Comparison of ENCODE assay signal across 19 cellular contexts in genomic region chr14:92737206-92737605, GRCh38. TPM values are rescaled to one million over a fixed set of nuclear protein-coding genes. Genes with fewer than 3 reads are reported as not detected.
DNase-seq lines count a peak whose midpoint lies in the region; TF ChIP-seq lines count a peak whose summit lies in the region.
"Had no signal": no experiment of that assay in that cellular context is flagged by ENCODE, and none has a peak within 500 bp of the region (broad histone marks: within the 10 kb centered on the region; RNA-seq: fewer than 3 reads in every experiment).

No MANE protein-coding gene starts in this region.

- peaks cover 21% of the 10 kb centered on the region for H3K4me1 ChIP-seq in MM.1S (ENCODE audit: low read length)
- H3K4me1 ChIP-seq in hepatocyte (ENCODE audit: insufficient read depth), result peaks cover 16% of the 10 kb centered on the region
- peaks cover 6 to 22% (median 17%) of the 10 kb centered on the region in 4 donors for H3K4me1 ChIP-seq in transverse colon

- 60% methylated on average over 4 of the region's 4 CpGs for WGBS in hepatocyte (ENCODE audit: low lambda C conversion rate, missing lambda C conversion rate)
- WGBS in transverse colon (ENCODE audit: low coverage in 1 of 2), 2 donors, result 27 to 41% methylated on average over 2 to 4 of the region's 4 CpGs

- CTCF ChIA-PET in activated naive CD4-positive, alpha-beta T cell treated with anti-CD3 and anti-CD28 coated beads for 36 hours (lab: Charles Lee), result no interaction called here

- TF ChIP-seq CTCF in MM.1S (IDR thresholded peaks at IDR 0.05; ENCODE audit: low read length) (no peak), hepatocyte (IDR thresholded peaks at IDR 0.05; ENCODE audit: poor library complexity) (no peak), transverse colon (IDR thresholded peaks at IDR 0.05) (no peak)

- H3K36me3 ChIP-seq in MM.1S (replicated peaks; ENCODE audit: insufficient read depth, low read length), result no peaks in the 10 kb centered on the region
- no peaks in the 10 kb centered on the region for H3K36me3 ChIP-seq in hepatocyte (replicated peaks; ENCODE audit: insufficient read depth, low read depth)
- H3K36me3 ChIP-seq in transverse colon, result peaks cover 0 to 2% (median 0%) of the 10 kb centered on the region in 4 donors

- H3K9me3 ChIP-seq in MM.1S (replicated peaks; ENCODE audit: insufficient read depth, low read length), result no peaks in the 10 kb centered on the region
- H3K9me3 ChIP-seq in hepatocyte (ENCODE audit: low read depth), result no peaks in the 10 kb centered on the region
- H3K9me3 ChIP-seq in transverse colon, result no peaks in the 10 kb centered on the region
- H3K9me3 ChIP-seq: esophagus squamous epithelium, heart left ventricle had no signal

- H3K9me3 Mint-ChIP-seq in activated naive CD4-positive, alpha-beta T cell treated with anti-CD3 and anti-CD28 coated beads, Interleukin-2, amount 50 U/mL, for 24 hours, result no peaks in the 10 kb centered on the region
- H3K9me3 Mint-ChIP-seq in activated naive CD4-positive, alpha-beta T cell treated with anti-CD3 and anti-CD28 coated beads for 36 hours, result no peaks in the 10 kb centered on the region

- peaks cover 15% of the 10 kb centered on the region for H3K4me1 Mint-ChIP-seq in activated naive CD4-positive, alpha-beta T cell treated with anti-CD3 and anti-CD28 coated beads, Interleukin-2, amount 50 U/mL, for 24 hours
- peaks cover 11% of the 10 kb centered on the region for H3K4me1 Mint-ChIP-seq in activated naive CD4-positive, alpha-beta T cell treated with anti-CD3 and anti-CD28 coated beads for 36 hours (ENCODE audit: low read depth)

- H3K27me3 ChIP-seq in MM.1S (replicated peaks; ENCODE audit: insufficient read depth, low read length), result no peaks in the 10 kb centered on the region
- H3K27me3 ChIP-seq in hepatocyte, result no peaks in the 10 kb centered on the region
- H3K27me3 ChIP-seq in transverse colon, result no peaks in the 10 kb centered on the region
- H3K27me3 ChIP-seq: esophagus squamous epithelium, heart left ventricle had no signal

- H3F3A ChIP-seq in MM.1S (ENCODE audit: insufficient read depth, low read length), result peaks cover 17% of the 10 kb centered on the region

- peaks cover under 1% of the 10 kb centered on the region for H3K36me3 Mint-ChIP-seq in activated naive CD4-positive, alpha-beta T cell treated with anti-CD3 and anti-CD28 coated beads, Interleukin-2, amount 50 U/mL, for 24 hours
- peaks cover 3% of the 10 kb centered on the region for H3K36me3 Mint-ChIP-seq in activated naive CD4-positive, alpha-beta T cell treated with anti-CD3 and anti-CD28 coated beads for 36 hours (ENCODE audit: low read depth)

- no peak overlapping the region for H3K4me3 Mint-ChIP-seq in activated naive CD4-positive, alpha-beta T cell treated with anti-CD3 and anti-CD28 coated beads, Interleukin-2, amount 50 U/mL, for 24 hours
- no peak overlapping the region for H3K4me3 Mint-ChIP-seq in activated naive CD4-positive, alpha-beta T cell treated with anti-CD3 and anti-CD28 coated beads for 36 hours

- peak overlapping the region; percentile 45; the same call in 1 of the 2 replicates for H3K9ac ChIP-seq in MM.1S (ENCODE audit: low read length)
- H3K9ac ChIP-seq: GM23248 had no signal

- H3K9me2 ChIP-seq in MM.1S (replicated peaks; ENCODE audit: insufficient read depth, low read length) (no peaks in the 10 kb centered on the region), hepatocyte (replicated peaks; ENCODE audit: insufficient read depth) (no peaks in the 10 kb centered on the region)

- H2AFZ ChIP-seq in MM.1S (ENCODE audit: low read length), result 0 out of 2 replicates have a peak overlapping the region, but pooled peaks have one; percentile 35
- no peak overlapping the region for H2AFZ ChIP-seq in hepatocyte
- H2AFZ ChIP-seq: GM23248 had no signal

- H3K4me3 ChIP-seq in MM.1S (ENCODE audit: low read length) (no peak overlapping the region), hepatocyte (no peak overlapping the region), transverse colon (no peak overlapping the region)
- H3K4me3 ChIP-seq: esophagus squamous epithelium, GM23248, heart left ventricle had no signal

- H4K20me1 ChIP-seq in MM.1S (ENCODE audit: insufficient read depth, low read length) (no peaks in the 10 kb centered on the region), hepatocyte (ENCODE audit: insufficient read depth, poor library complexity, severe bottlenecking) (no peaks in the 10 kb centered on the region)

- no peak for DNase-seq in activated naive CD4-positive, alpha-beta T cell treated with anti-CD3 and anti-CD28 coated beads for 36 hours
- peak; percentile 79 for DNase-seq in MM.1S
- DNase-seq in hepatocyte (ENCODE audit: low spot score), result no peak
- DNase-seq in transverse colon, result no peak
- no peak for DNase-seq in head of caudate nucleus
- DNase-seq in HCEC 1CT, result no peak
- no peak for DNase-seq in ureter (ENCODE audit: low spot score)
- DNase-seq: activated CD4-positive, alpha-beta T cell treated with anti-CD3 and anti-CD28 coated beads, Interleukin-2, amount 50 U/mL, for 48 hours; DMS153; esophagus squamous epithelium; GM23248; heart left ventricle; kidney; NCI-H2107; NCI-H82; stimulated activated CD4-positive, alpha-beta T cell treated with anti-CD3 and anti-CD28 coated beads, Interleukin-12 subunit alpha, Interleukin-12 subunit beta, amount 100 ng/mL, for 4 hours; substantia nigra had no signal

- peak overlapping the region; percentile 82 for H3K27ac ChIP-seq in MM.1S (ENCODE audit: low read length)
- peak overlapping the region; percentile 24 for H3K27ac ChIP-seq in hepatocyte
- peak overlapping the region; percentile 21 to 66 (median 53) for H3K27ac ChIP-seq in transverse colon
- H3K27ac ChIP-seq: esophagus squamous epithelium, GM23248 had no signal

- peaks cover 42% of the 10 kb centered on the region for H3K79me2 ChIP-seq in MM.1S (ENCODE audit: low read length)
- peaks cover 30% of the 10 kb centered on the region for H3K79me2 ChIP-seq in hepatocyte

- intact Hi-C loops in activated naive CD4-positive, alpha-beta T cell treated with anti-CD3 and anti-CD28 coated beads for 36 hours (cut with micrococcal nuclease), result loop anchor here (1.0 kb wide), 1 partner anchor 11 kb away; the partner anchor contains the start of gene LGMN
- intact Hi-C loops in transverse colon (cut with DNase I; ENCODE audit: low total_unique reads) (no loop called here), head of caudate nucleus (cut with DNase I) (no loop called here)

- H3K27me3 Mint-ChIP-seq in activated naive CD4-positive, alpha-beta T cell treated with anti-CD3 and anti-CD28 coated beads, Interleukin-2, amount 50 U/mL, for 24 hours, result no peaks in the 10 kb centered on the region
- H3K27me3 Mint-ChIP-seq in activated naive CD4-positive, alpha-beta T cell treated with anti-CD3 and anti-CD28 coated beads for 36 hours (ENCODE audit: low read depth), result no peaks in the 10 kb centered on the region
- H3K27me3 Mint-ChIP-seq: progenitor cell of endocrine pancreas had no signal

- in situ Hi-C loops in transverse colon (cut with MboI; ENCODE audit: low pct_ligation_motif_present in 1 of 4, low pct_unique_long_range_greater_than_20kb in 1 of 4, low sequenced_read_pairs in 3 of 4), result no loop called here

- peak overlapping the region; percentile 75 for H3K27ac Mint-ChIP-seq in activated naive CD4-positive, alpha-beta T cell treated with anti-CD3 and anti-CD28 coated beads, Interleukin-2, amount 50 U/mL, for 24 hours
- no peak overlapping the region for H3K27ac Mint-ChIP-seq in activated naive CD4-positive, alpha-beta T cell treated with anti-CD3 and anti-CD28 coated beads for 36 hours
- H3K27ac Mint-ChIP-seq: progenitor cell of endocrine pancreas had no signal

- no peak for TF ChIP-seq EP300 in transverse colon (IDR thresholded peaks at IDR 0.05; ENCODE audit: low read depth)

- H3K4me2 ChIP-seq in MM.1S (ENCODE audit: low read depth, low read length) (peak overlapping the region; percentile 49; the same call in 1 of the 2 replicates), hepatocyte (no peak overlapping the region)

- TF ChIP-seq POLR2A in transverse colon (IDR thresholded peaks at IDR 0.05), result no peak

RNA-seq across cellular contexts. Expression of gene LGMN, which starts 11.2 kb away (rescaled TPM):
- 1 to 10 TPM; 6.9 to 7.7 TPM for total RNA-seq in activated naive CD4-positive, alpha-beta T cell treated with anti-CD3 and anti-CD28 coated beads for 36 hours
- total RNA-seq in hepatocyte (125 and 130 TPM in 2 replicates), transverse colon (100 to 1,000 TPM in 1 of 4 donors, 10 to 100 TPM in 3; 26.5 to 103 (median 57.2) TPM), ureter (100 TPM)
- polyA plus RNA-seq in hepatocyte, result 139 and 169 TPM in 2 replicates

RNA-seq across cellular contexts. Expression of gene GOLGA5, which starts 56.9 kb away (rescaled TPM):
- total RNA-seq in activated naive CD4-positive, alpha-beta T cell treated with anti-CD3 and anti-CD28 coated beads for 36 hours, result 10 to 100 TPM; 14.5 to 14.7 TPM
- total RNA-seq in hepatocyte (62.4 and 63.9 TPM in 2 replicates), transverse colon (10 to 100 TPM; 15.9 to 38.1 (median 30.3) TPM), ureter (33.2 TPM)
- polyA plus RNA-seq in hepatocyte, result 50.0 and 52.7 TPM in 2 replicates

Comparison
In these comparisons a context has a peak if more than half of its experiments do, and no peak if none do; other contexts are left out.
1. H3K27ac ChIP-seq: peak in every context shown above with its lines; median percentile 82 in MM.1S; 53 in transverse colon; 24 in hepatocyte.